10 cellular contexts compared by ENCODE assay signal in genomic region chr11:707817-708420, GRCh38. TPM values are rescaled to one million over a fixed set of nuclear protein-coding genes. Genes with fewer than 3 reads are reported as not detected.
DNase-seq lines count a peak whose midpoint lies in the region; ATAC-seq and TF ChIP-seq lines count a peak whose summit lies in the region.
"Had no signal": no experiment of that assay in that cellular context is flagged by ENCODE, and none has a peak within 500 bp of the region (broad histone marks: within the 10 kb centered on the region; RNA-seq: fewer than 3 reads in every experiment).

No MANE protein-coding gene starts in this region.

- H3K36me3 ChIP-seq in vagina, result no peaks in the 10 kb centered on the region

- H3K4me3 Mint-ChIP-seq in natural killer cell treated with Interleukin-12 subunit alpha and Interleukin-12 subunit beta and Interleukin-15 and Interleukin-18, amount 100 ng/mL, for 72 hours, result no peak overlapping the region
- H3K4me3 Mint-ChIP-seq in natural killer cell (no peak overlapping the region), nephron (peak overlapping the region; percentile 49 to 76 (median 71))

- H3K27me3 Mint-ChIP-seq in natural killer cell treated with Interleukin-12 subunit alpha and Interleukin-12 subunit beta and Interleukin-15 and Interleukin-18, amount 100 ng/mL, for 72 hours, result peaks cover 0 to 6% of the 10 kb centered on the region in 2 donors
- H3K27me3 Mint-ChIP-seq in natural killer cell (ENCODE audit: low read depth in 2 of 2) (peaks cover 0 to 13% of the 10 kb centered on the region in 2 donors), nephron (ENCODE audit: low read depth) (peaks cover 19% of the 10 kb centered on the region)

- TF ChIP-seq POLR2A in vagina (IDR thresholded peaks at IDR 0.05), result no peak

- peaks cover 0 to 9% of the 10 kb centered on the region in 2 donors for H3K4me1 Mint-ChIP-seq in natural killer cell treated with Interleukin-12 subunit alpha and Interleukin-12 subunit beta and Interleukin-15 and Interleukin-18, amount 100 ng/mL, for 72 hours (ENCODE audit: low read depth in 2 of 2)
- H3K4me1 Mint-ChIP-seq in natural killer cell, result peaks cover 0 to 6% of the 10 kb centered on the region in 2 donors
- peaks cover 7% of the 10 kb centered on the region for H3K4me1 Mint-ChIP-seq in nephron

- DNase-seq in natural killer cell treated with Interleukin-12 subunit alpha and Interleukin-12 subunit beta and Interleukin-15 and Interleukin-18, amount 100 ng/mL, for 72 hours (ENCODE audit: low spot score), result peak; percentile 44
- DNase-seq in natural killer cell, result no peak
- DNase-seq in ecto neural progenitor cell (ENCODE audit: low spot score), result peak; percentile 57
- no peak for DNase-seq in vagina (ENCODE audit: extremely low spot score in 2 of 2)
- DNase-seq in SHP77 (lab: John Stamatoyannopoulos, UW), result no peak
- DNase-seq in cerebellar nuclear complex (lab: John Stamatoyannopoulos, UW), result no peak
- no peak for DNase-seq in DMS153 treated with DMSO at 0.1 percent for 48 hours (lab: John Stamatoyannopoulos, UW; ENCODE audit: unreplicated experiment)
- DNase-seq: activated effector memory CD4-positive, alpha-beta T cell treated with anti-CD3 and anti-CD28 coated beads, Interleukin-2, amount 50 U/mL, for 16 hours; effector CD8-positive, alpha-beta T cell had no signal

- H3K27me3 ChIP-seq in vagina, result no peaks in the 10 kb centered on the region

- TF ChIP-seq CTCF in natural killer cell (IDR thresholded peaks at IDR 0.05) (no peak), nephron (IDR thresholded peaks at IDR 0.05; ENCODE audit: unreplicated experiment in 3 of 3) (no peak), vagina (IDR thresholded peaks at IDR 0.05) (no peak)

- no peaks in the 10 kb centered on the region for H3K9me3 ChIP-seq in vagina

- H3K36me3 Mint-ChIP-seq in natural killer cell treated with Interleukin-12 subunit alpha and Interleukin-12 subunit beta and Interleukin-15 and Interleukin-18, amount 100 ng/mL, for 72 hours, result no peaks in the 10 kb centered on the region
- H3K36me3 Mint-ChIP-seq in natural killer cell (no peaks in the 10 kb centered on the region), nephron (ENCODE audit: low read depth) (peaks cover 4% of the 10 kb centered on the region)

- peaks cover 47% of the 10 kb centered on the region for H3K4me1 ChIP-seq in vagina

- ATAC-seq in natural killer cell treated with Interleukin-12 subunit alpha and Interleukin-12 subunit beta and Interleukin-15 and Interleukin-18, amount 100 ng/mL, for 72 hours, result peak in 1 of 2 donors; percentile 15
- ATAC-seq in natural killer cell, result no peak

- peak overlapping the region; percentile 56 to 74 for H3K4me3 ChIP-seq in vagina

- H3K9me3 Mint-ChIP-seq in natural killer cell treated with Interleukin-12 subunit alpha and Interleukin-12 subunit beta and Interleukin-15 and Interleukin-18, amount 100 ng/mL, for 72 hours, result no peaks in the 10 kb centered on the region
- H3K9me3 Mint-ChIP-seq in natural killer cell, result no peaks in the 10 kb centered on the region
- H3K9me3 Mint-ChIP-seq in nephron, result no peaks in the 10 kb centered on the region

- intact Hi-C loops in natural killer cell (cut with micrococcal nuclease), result no loop called here
- intact Hi-C loops in vagina (cut with DNase I), result no loop called here

- peak overlapping the region; percentile 92 for H3K27ac ChIP-seq in vagina

- no peak overlapping the region for H3K27ac Mint-ChIP-seq in natural killer cell treated with Interleukin-12 subunit alpha and Interleukin-12 subunit beta and Interleukin-15 and Interleukin-18, amount 100 ng/mL, for 72 hours
- H3K27ac Mint-ChIP-seq in natural killer cell, result no peak overlapping the region
- peak overlapping the region; percentile 44 to 93 (median 80) for H3K27ac Mint-ChIP-seq in nephron

RNA-seq across cellular contexts. Expression of gene EPS8L2, which starts 1.9 kb away (rescaled TPM):
- total RNA-seq in natural killer cell treated with Interleukin-12 subunit alpha and Interleukin-12 subunit beta and Interleukin-15 and Interleukin-18, amount 100 ng/mL, for 72 hours, result 10 to 100 TPM in 1 of 2 donors, 1 to 10 TPM in 1; 2.9 to 13.0 TPM
- total RNA-seq in natural killer cell, result 10 to 100 TPM in 1 of 3 donors, 1 to 10 TPM in 2; 6.9 to 10.9 (median 9.3) TPM
- 195 TPM for total RNA-seq in vagina

RNA-seq across cellular contexts. Expression of gene TMEM80, which starts 12.3 kb away (rescaled TPM):
- 10 to 100 TPM; 15.3 to 20.3 TPM for total RNA-seq in natural killer cell treated with Interleukin-12 subunit alpha and Interleukin-12 subunit beta and Interleukin-15 and Interleukin-18, amount 100 ng/mL, for 72 hours
- total RNA-seq in natural killer cell (10 to 100 TPM; 17.8 to 42.1 (median 33.0) TPM), vagina (12.8 TPM)

RNA-seq across cellular contexts. Expression of gene DEAF1, which starts 12.9 kb away (rescaled TPM):
- 10 to 100 TPM; 23.2 to 83.6 TPM for total RNA-seq in natural killer cell treated with Interleukin-12 subunit alpha and Interleukin-12 subunit beta and Interleukin-15 and Interleukin-18, amount 100 ng/mL, for 72 hours
- total RNA-seq in natural killer cell (10 to 100 TPM; 25.9 to 26.9 (median 26.8) TPM), vagina (33.6 TPM)

RNA-seq across cellular contexts. Expression of gene TALDO1, which starts 39.3 kb away (rescaled TPM):
- total RNA-seq in natural killer cell treated with Interleukin-12 subunit alpha and Interleukin-12 subunit beta and Interleukin-15 and Interleukin-18, amount 100 ng/mL, for 72 hours, result 100 to 1,000 TPM; 201 to 242 TPM
- total RNA-seq in natural killer cell (10 to 100 TPM; 46.1 to 94.8 (median 55.4) TPM), vagina (158 TPM)

Comparison
In these comparisons a context has a peak if more than half of its experiments do, and no peak if none do; other contexts are left out.
1. DNase-seq: peak in natural killer cell treated with Interleukin-12 subunit alpha and Interleukin-12 subunit beta and Interleukin-15 and Interleukin-18, amount 100 ng/mL, for 72 hours (single experiment) and ecto neural progenitor cell (single experiment); none in natural killer cell (single experiment), vagina (0 of 2), SHP77 (0 of 2), cerebellar nuclear complex (0 of 2) and DMS153 treated with DMSO at 0.1 percent for 48 hours (single experiment).
2. H3K27ac Mint-ChIP-seq: peak in nephron (3 of 3); none in natural killer cell treated with Interleukin-12 subunit alpha and Interleukin-12 subunit beta and Interleukin-15 and Interleukin-18, amount 100 ng/mL, for 72 hours (0 of 2) and natural killer cell (0 of 2).
3. H3K4me3 Mint-ChIP-seq: peak in nephron (3 of 3); none in natural killer cell treated with Interleukin-12 subunit alpha and Interleukin-12 subunit beta and Interleukin-15 and Interleukin-18, amount 100 ng/mL, for 72 hours (single experiment) and natural killer cell (single experiment).
4. RNA of gene EPS8L2, which starts 1.9 kb away (total RNA-seq): 195 TPM in vagina (single experiment); 2.9 to 13.0 TPM in natural killer cell treated with Interleukin-12 subunit alpha and Interleukin-12 subunit beta and Interleukin-15 and Interleukin-18, amount 100 ng/mL, for 72 hours and 6.9 to 10.9 TPM in natural killer cell; every median in the first group is over 10 times any median in the second.